ENCODE assay signal across 11 cellular contexts in genomic region chr5:74212336-74212735, GRCh38.
A peak's percentile ranks its signal among the peaks of the same experiment; 100 is the strongest.
DNase-seq lines count a peak whose midpoint lies in the region; ATAC-seq, FAIRE-seq and TF ChIP-seq lines count a peak whose summit lies in the region.
"Had no signal": no experiment of that assay in that cellular context is flagged by ENCODE, and none has a peak within 500 bp of the region (broad histone marks: within the 10 kb centered on the region; RNA-seq: fewer than 3 reads in every experiment).

No MANE protein-coding gene starts in this region.

- no peak overlapping the region for H3K4me3 ChIP-seq in bronchial epithelial cell (ENCODE audit: low read depth, low read length)
- H3K4me3 ChIP-seq: BLaER1 treated with 17β-estradiol and CSF1 and Interleukin-3, amounts not matched to agents 10 nM and 100 nM had no signal

- TF ChIP-seq CTCF in bronchial epithelial cell (IDR thresholded peaks at IDR 0.05; ENCODE audit: insufficient read depth, low read length, severe bottlenecking) (peak; percentile 52), progenitor cell of endocrine pancreas (IDR thresholded peaks at IDR 0.05; ENCODE audit: unreplicated experiment) (peak; percentile 40)

- H3K36me3 ChIP-seq in bronchial epithelial cell (ENCODE audit: control insufficient read depth, insufficient read depth, low read length): no peaks in the 10 kb centered on the region
- H3K36me3 ChIP-seq: BLaER1 treated with 17β-estradiol and CSF1 and Interleukin-3, amounts not matched to agents 10 nM and 100 nM had no signal

- DNase-seq in NCI-H82 (lab: John Stamatoyannopoulos, UW) (peak; percentile 34), NCI-H82 treated with DMSO at 0.1 percent for 48 hours (lab: John Stamatoyannopoulos, UW; ENCODE audit: unreplicated experiment) (no peak), MV-4-11 (lab: John Stamatoyannopoulos, UW) (peak; percentile 56), bronchial epithelial cell (ENCODE audit: low read depth) (peak; percentile 43), progenitor cell of endocrine pancreas (ENCODE audit: low spot score, unreplicated experiment) (no peak), midbrain (lab: John Stamatoyannopoulos, UW) (no peak)
- DNase-seq: kidney glomerular epithelial cell had no signal

- no peaks in the 10 kb centered on the region for H3K27me3 Mint-ChIP-seq in progenitor cell of endocrine pancreas

- H3K27me3 ChIP-seq in bronchial epithelial cell (ENCODE audit: control insufficient read depth, insufficient read depth, low read length): no peaks in the 10 kb centered on the region
- H3K27me3 ChIP-seq: BLaER1 treated with 17β-estradiol and CSF1 and Interleukin-3, amounts not matched to agents 10 nM and 100 nM had no signal

- H3K4me1 Mint-ChIP-seq in progenitor cell of endocrine pancreas (ENCODE audit: low read depth): no peaks in the 10 kb centered on the region

- ATAC-seq in GM21381 (IDR thresholded peaks at IDR 0.05; ENCODE audit: unreplicated experiment) (no peak), HG02588 (IDR thresholded peaks at IDR 0.05; ENCODE audit: unreplicated experiment) (no peak)

- no peaks in the 10 kb centered on the region for H3K36me3 Mint-ChIP-seq in progenitor cell of endocrine pancreas (ENCODE audit: insufficient read depth)
- H3K36me3 Mint-ChIP-seq: activated naive CD8-positive, alpha-beta T cell had no signal

- no peak for FAIRE-seq in bronchial epithelial cell (lab: Jason Lieb, UNC)

- H3K27ac Mint-ChIP-seq in progenitor cell of endocrine pancreas: no peak overlapping the region
- H3K27ac Mint-ChIP-seq: activated naive CD8-positive, alpha-beta T cell had no signal

- no peaks in the 10 kb centered on the region for H3K9me3 Mint-ChIP-seq in progenitor cell of endocrine pancreas (ENCODE audit: low read depth)

- H3K4me3 Mint-ChIP-seq in progenitor cell of endocrine pancreas (ENCODE audit: low read depth): no peak overlapping the region
- H3K4me3 Mint-ChIP-seq: activated naive CD8-positive, alpha-beta T cell had no signal

Comparison
In these comparisons a context has a peak if more than half of its experiments do, and no peak if none do; other contexts are left out.
1. DNase-seq: peak in NCI-H82 (single experiment), MV-4-11 (single experiment) and bronchial epithelial cell (single experiment); none in NCI-H82 treated with DMSO at 0.1 percent for 48 hours (single experiment), progenitor cell of endocrine pancreas (single experiment) and midbrain (single experiment).